10 cellular contexts compared by ENCODE assay signal in the genomic region with DNA sequence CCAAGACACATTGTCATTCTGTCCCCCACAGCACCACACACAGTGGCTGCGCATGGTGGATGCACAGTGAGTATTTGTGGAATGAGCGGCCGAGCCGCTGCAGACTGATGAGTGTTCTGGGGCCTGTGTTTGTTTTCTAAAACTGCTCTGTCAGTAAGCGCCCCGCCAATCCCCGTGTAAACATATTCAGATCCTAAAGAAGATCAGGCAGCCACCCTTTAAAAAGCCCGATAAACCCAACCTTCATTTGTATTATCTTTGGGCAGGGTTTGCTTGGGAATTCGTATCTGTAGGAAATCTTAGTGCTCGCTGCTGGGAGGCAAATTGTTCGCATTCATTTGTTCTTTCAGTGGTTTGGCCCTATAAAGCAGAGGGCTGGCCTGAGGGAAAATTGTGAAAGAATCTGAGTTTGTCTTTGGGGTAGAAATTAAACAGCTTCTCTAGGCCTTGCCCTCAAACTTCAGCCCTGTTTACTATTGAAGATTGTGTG.
DNase-seq lines count a peak whose midpoint lies in the region; ATAC-seq, FAIRE-seq and TF ChIP-seq lines count a peak whose summit lies in the region.
"Had no signal": no experiment of that assay in that cellular context is flagged by ENCODE, and none has a peak within 500 bp of the region (broad histone marks: within the 10 kb centered on the region; RNA-seq: fewer than 3 reads in every experiment).

No MANE protein-coding gene starts in this region.

- WGBS in HepG2 (ENCODE audit: low lambda C conversion rate) = 23% methylated on average over 11 of the region's 11 CpGs
- 80% methylated on average over 10 of the region's 11 CpGs for WGBS in right lobe of liver (ENCODE audit: insufficient coverage, low coverage, low lambda C conversion rate, missing lambda C conversion rate)
- WGBS in esophagus squamous epithelium, 2 donors = 47 to 70% methylated on average over 9 to 11 of the region's 11 CpGs

- FAIRE-seq in HepG2 (lab: Jason Lieb, UNC) (no peak), GM12891 (lab: Jason Lieb, UNC) (no peak)
- FAIRE-seq: A549 had no signal

- CTCF ChIA-PET in HepG2 (lab: Yijun Ruan, JAX; ENCODE audit: low intra/inter-chr PET ratio, low total read pairs) = no interaction called here

- no TSS peak for BruUV-seq in HepG2 (replicated peaks; lab: Mats Ljungman, UMichigan)

- in situ Hi-C loops in HepG2 (cut with HindIII; ENCODE audit: extremely low pct_ligation_motif_present, low pct_unique_long_range_greater_than_20kb) = no loop called here

- POLR2A ChIA-PET in HepG2 (lab: Yijun Ruan, JAX) = no interaction called here

- H3K79me2 ChIP-seq in HepG2 (ENCODE audit: insufficient read depth, low read length) = no peaks in the 10 kb centered on the region

- TF ChIP-seq RAD21 in HepG2 (CRISPR knock-in tag; IDR thresholded peaks at IDR 0.05) = no peak

- H3K36me3 Mint-ChIP-seq in nephron (ENCODE audit: low read depth) = peaks cover 27% of the 10 kb centered on the region

- peak overlapping the region; percentile 24 to 63 (median 31) for H3K4me3 Mint-ChIP-seq in nephron
- H3K4me3 Mint-ChIP-seq in stimulated activated naive CD8-positive, alpha-beta T cell treated with anti-CD3 and anti-CD28 coated beads, Interleukin-15, amount 100 ng/mL, for 72 hours = no peak overlapping the region

- H4K20me1 ChIP-seq in HepG2 (ENCODE audit: insufficient read depth, low read length) = no peaks in the 10 kb centered on the region

- H3K27me3 ChIP-seq in HepG2 (ENCODE audit: control insufficient read depth in 1 of 2, insufficient read depth in 2 of 2, low read length in 2 of 2) (peaks cover 4 to 76% of the 10 kb centered on the region in 2 experiments; a peak in 3 of 5 replicates), right lobe of liver (no peaks in the 10 kb centered on the region), esophagus squamous epithelium (no peaks in the 10 kb centered on the region)

- H3K4me1 ChIP-seq in HepG2 (ENCODE audit: insufficient read depth, low read length) = peaks cover 27% of the 10 kb centered on the region
- peaks cover 0 to 5% (median 0%) of the 10 kb centered on the region in 4 donors for H3K4me1 ChIP-seq in right lobe of liver
- peaks cover 12 to 64% (median 42%) of the 10 kb centered on the region in 3 donors for H3K4me1 ChIP-seq in esophagus squamous epithelium
- H3K4me1 ChIP-seq: A549 had no signal

- H3K36me3 ChIP-seq in HepG2 (replicated peaks in 1 of 2; ENCODE audit: control insufficient read depth in 1 of 2, insufficient read depth in 2 of 2, low read length in 2 of 2) (no peaks in the 10 kb centered on the region), right lobe of liver (no peaks in the 10 kb centered on the region), esophagus squamous epithelium (no peaks in the 10 kb centered on the region)

- H3K27me3 Mint-ChIP-seq in nephron (ENCODE audit: low read depth) = no peaks in the 10 kb centered on the region
- no peaks in the 10 kb centered on the region for H3K27me3 Mint-ChIP-seq in stimulated activated naive CD8-positive, alpha-beta T cell treated with anti-CD3 and anti-CD28 coated beads, Interleukin-15, amount 100 ng/mL, for 72 hours

- H3K9ac ChIP-seq in HepG2 (ENCODE audit: insufficient read depth, low read depth, low read length) = no peak overlapping the region

- DNase-seq in HepG2 (ENCODE audit: low spot score) (no peak), right lobe of liver (no peak), esophagus squamous epithelium (lab: John Stamatoyannopoulos, UW) (no peak), GM12891 (ENCODE audit: insufficient read length, low spot score) (no peak)
- no peak for DNase-seq in activated CD4-positive, CD25-positive, alpha-beta regulatory T cell (lab: John Stamatoyannopoulos, UW)
- no peak for DNase-seq in stimulated activated naive CD8-positive, alpha-beta T cell treated with anti-CD3 and anti-CD28 coated beads, Interleukin-15, amount 100 ng/mL, for 72 hours
- no peak for DNase-seq in activated naive CD4-positive, alpha-beta T cell treated with Interleukin-2 at 50 U/mL for 16 hours
- DNase-seq: activated CD8-positive, alpha-beta memory T cell treated with anti-CD3 and anti-CD28 coated beads, Interleukin-2, amount 50 U/mL, for 48 hours had no signal

- TF ChIP-seq CTCF in HepG2 (CRISPR knock-in tag; IDR thresholded peaks at IDR 0.05) (no peak), right lobe of liver (IDR thresholded peaks at IDR 0.05) (no peak), esophagus squamous epithelium (IDR thresholded peaks at IDR 0.05) (no peak), nephron (IDR thresholded peaks at IDR 0.05; ENCODE audit: unreplicated experiment in 3 of 3) (no peak)

- TF ChIP-seq POLR2A in HepG2 (IDR thresholded peaks at IDR 0.05; ENCODE audit: insufficient read depth in 1 of 2, low read depth in 2 of 2, low read length in 2 of 2) = no peak
- TF ChIP-seq POLR2A in right lobe of liver (IDR thresholded peaks at IDR 0.05) = no peak
- TF ChIP-seq POLR2A in esophagus squamous epithelium (IDR thresholded peaks at IDR 0.05) = no peak
- no peak for TF ChIP-seq POLR2A in GM12891 (IDR thresholded peaks at IDR 0.05; ENCODE audit: low read depth, low read length)

- peaks cover 91% of the 10 kb centered on the region for H3K4me1 Mint-ChIP-seq in nephron
- peaks cover 5% of the 10 kb centered on the region for H3K4me1 Mint-ChIP-seq in stimulated activated naive CD8-positive, alpha-beta T cell treated with anti-CD3 and anti-CD28 coated beads, Interleukin-15, amount 100 ng/mL, for 72 hours

- intact Hi-C loops in HepG2 (cut with micrococcal nuclease; ENCODE audit: unreplicated experiment) = no loop called here
- intact Hi-C loops in right lobe of liver (cut with DNase I) = no loop called here
- intact Hi-C loops in esophagus squamous epithelium (cut with DNase I) = no loop called here

- H3K4me3 ChIP-seq in HepG2 (replicated peaks in 1 of 3; ENCODE audit: insufficient read depth in 1 of 3, low read depth in 2 of 3, low read length in 3 of 3) (no peak overlapping the region), right lobe of liver (no peak overlapping the region), esophagus squamous epithelium (no peak overlapping the region)
- H3K4me3 ChIP-seq: A549 had no signal

- H3K27ac ChIP-seq in HepG2 (ENCODE audit: extremely low read length, insufficient read depth, low read length) (no peak overlapping the region), right lobe of liver (no peak overlapping the region), esophagus squamous epithelium (peak overlapping the region; percentile 13 to 89 (median 76))
- H3K27ac ChIP-seq: A549 had no signal

- H3K9me3 Mint-ChIP-seq in nephron = no peaks in the 10 kb centered on the region
- no peaks in the 10 kb centered on the region for H3K9me3 Mint-ChIP-seq in stimulated activated naive CD8-positive, alpha-beta T cell treated with anti-CD3 and anti-CD28 coated beads, Interleukin-15, amount 100 ng/mL, for 72 hours

- no peaks in the 10 kb centered on the region for H3K9me3 ChIP-seq in HepG2 (ENCODE audit: low read length)
- H3K9me3 ChIP-seq in right lobe of liver = no peaks in the 10 kb centered on the region
- no peaks in the 10 kb centered on the region for H3K9me3 ChIP-seq in esophagus squamous epithelium
- H3K9me3 ChIP-seq: A549 had no signal

- H2AFZ ChIP-seq in HepG2 (ENCODE audit: low read length) = no peak overlapping the region

- no peak for TF ChIP-seq EP300 in HepG2 (IDR thresholded peaks at IDR 0.05; ENCODE audit: low read depth in 2 of 2, low read length in 2 of 2)
- TF ChIP-seq EP300 in HepG2 (CRISPR knock-in tag; IDR thresholded peaks at IDR 0.05; ENCODE audit: borderline replicate concordance) = no peak

- H3K4me2 ChIP-seq in HepG2 (ENCODE audit: low read depth, low read length) = no peak overlapping the region
- H3K4me2 ChIP-seq: A549 had no signal

- H3K27ac Mint-ChIP-seq in nephron = peak overlapping the region; percentile 91 to 99 (median 99)
- H3K27ac Mint-ChIP-seq in stimulated activated naive CD8-positive, alpha-beta T cell treated with anti-CD3 and anti-CD28 coated beads, Interleukin-15, amount 100 ng/mL, for 72 hours = no peak overlapping the region

- ATAC-seq in HepG2 (peak; percentile 31; the same call in 2 of the 3 replicates), right lobe of liver (no peak)
- ATAC-seq in stimulated activated naive CD8-positive, alpha-beta T cell treated with anti-CD3 and anti-CD28 coated beads, Interleukin-15, amount 100 ng/mL, for 72 hours = no peak

TF ChIP-seq in HepG2, 621 proteins besides CTCF, POLR2A, EP300 and RAD21:
- no peak for TF ChIP-seq ZNF652 (CRISPR knock-in tag; IDR thresholded peaks at IDR 0.05; ENCODE audit: borderline replicate concordance, low read depth)

TF ChIP-seq in GM12891, 5 proteins besides CTCF, POLR2A, EP300 and RAD21:
- TF ChIP-seq POLR2AphosphoS5 (IDR thresholded peaks at IDR 0.05; ENCODE audit: low read depth, low read length) = no peak
- TF ChIP-seq PAX5 (IDR thresholded peaks at IDR 0.05; ENCODE audit: insufficient read depth, low read length, severe bottlenecking) = no peak
- TF ChIP-seq SPI1 (IDR thresholded peaks at IDR 0.05; ENCODE audit: low read depth, low read length) = no peak
- TF ChIP-seq TAF1 (IDR thresholded peaks at IDR 0.05; ENCODE audit: low read depth, low read length) = no peak
- no peak for TF ChIP-seq POU2F2 (IDR thresholded peaks at IDR 0.05; ENCODE audit: low read depth, low read length)

Comparison
In these comparisons a context has a peak if more than half of its experiments do, and no peak if none do; other contexts are left out.
1. H3K27ac ChIP-seq: peak in esophagus squamous epithelium (4 of 4); none in HepG2 (single experiment) and right lobe of liver (0 of 3).
2. H3K27ac Mint-ChIP-seq: peak in nephron (3 of 3); none in stimulated activated naive CD8-positive, alpha-beta T cell treated with anti-CD3 and anti-CD28 coated beads, Interleukin-15, amount 100 ng/mL, for 72 hours (0 of 2).
3. H3K4me3 Mint-ChIP-seq: peak in nephron (3 of 3); none in stimulated activated naive CD8-positive, alpha-beta T cell treated with anti-CD3 and anti-CD28 coated beads, Interleukin-15, amount 100 ng/mL, for 72 hours (0 of 2).